ENCODE assay signal across 8 cellular contexts in the genomic region with DNA sequence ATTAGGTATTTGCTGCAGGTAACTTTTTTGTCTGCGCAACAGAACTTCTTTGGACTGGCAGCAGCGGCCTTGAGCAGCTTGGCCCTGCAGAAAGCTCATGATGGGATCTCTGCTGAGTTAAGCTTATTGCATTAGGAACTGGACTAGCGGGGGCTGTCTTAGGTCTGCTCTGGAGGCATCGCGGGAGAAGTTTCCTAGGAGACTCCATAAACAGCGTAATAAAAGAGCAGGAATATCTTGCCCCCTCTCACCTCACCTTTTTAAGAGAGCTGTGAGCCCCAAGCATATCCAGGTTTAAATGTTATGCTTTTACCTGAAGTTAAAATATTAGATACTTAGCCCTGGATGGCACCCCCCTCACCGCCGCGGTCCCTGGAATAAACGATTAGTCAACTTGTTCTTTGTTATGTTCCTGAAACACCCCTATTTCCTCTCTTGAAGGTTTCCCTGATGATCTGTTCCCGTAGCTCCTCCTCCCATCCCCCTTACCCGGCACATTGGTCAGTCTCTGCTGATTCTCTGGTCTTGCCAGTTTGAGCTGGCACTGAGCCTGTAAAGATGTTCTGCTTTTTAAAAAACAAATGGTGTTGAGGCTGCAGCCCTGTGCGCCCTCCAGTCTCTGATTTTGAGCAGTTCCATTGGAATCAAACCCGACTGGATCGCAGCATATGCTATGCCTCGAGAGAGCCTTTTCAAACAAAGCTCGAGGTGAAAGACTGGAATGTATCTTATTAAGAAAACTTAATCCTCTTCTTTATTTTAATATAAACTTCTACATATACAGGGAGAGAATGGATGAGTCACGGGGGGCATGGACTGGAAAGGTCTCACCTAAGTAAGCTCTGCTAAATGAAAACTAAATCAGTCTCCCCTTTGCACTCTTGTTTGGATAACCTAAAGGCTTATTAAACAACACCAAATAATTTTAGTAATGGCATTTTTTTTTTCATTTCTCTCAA. TPM values are rescaled to one million over a fixed set of nuclear protein-coding genes. Genes with fewer than 3 reads are reported as not detected.
DNase-seq lines count a peak whose midpoint lies in the region; ATAC-seq and TF ChIP-seq lines count a peak whose summit lies in the region.

No MANE protein-coding gene starts in this region.

- WGBS in prostate gland: 16% methylated on average over 18 of the region's 18 CpGs

- ATAC-seq in activated CD4-positive, alpha-beta T cell treated with anti-CD3 and anti-CD28 coated beads for 36 hours: no peak
- ATAC-seq in left ventricle myocardium superior: peak; percentile 35
- ATAC-seq in HG03025 (IDR thresholded peaks at IDR 0.05; ENCODE audit: low FRiP score, unreplicated experiment): no peak

- no peak for TF ChIP-seq CTCF in prostate gland (IDR thresholded peaks at IDR 0.05)

- POLR2A ChIA-PET in activated CD4-positive, alpha-beta T cell treated with anti-CD3 and anti-CD28 coated beads for 36 hours (lab: Charles Lee): interaction anchor here (0.6 to 0.9 kb wide), 5 partner anchors 17 to 454 kb away, joined by 3 to 6 read pairs (median 5); a partner anchor contains a TSS

- peak overlapping the region; percentile 76 for H3K4me3 Mint-ChIP-seq in activated CD4-positive, alpha-beta T cell treated with anti-CD3 and anti-CD28 coated beads for 36 hours

- H3K9me3 ChIP-seq in prostate gland: no peaks in the 10 kb centered on the region

- intact Hi-C loops in activated CD4-positive, alpha-beta T cell treated with anti-CD3 and anti-CD28 coated beads for 36 hours (cut with DNase I, micrococcal nuclease): loop anchor here (1.0 to 10.0 kb wide), 7 partner anchors 14 to 814 kb away; a partner anchor contains a TSS
- intact Hi-C loops in left ventricle myocardium superior (cut with micrococcal nuclease) (no loop called here), prostate gland (cut with DNase I) (no loop called here)

- no peaks in the 10 kb centered on the region for H3K27me3 ChIP-seq in prostate gland (replicated peaks; ENCODE audit: insufficient read depth)

- H3K27ac ChIP-seq in prostate gland: peak overlapping the region; percentile 64 to 69

- H3K4me1 Mint-ChIP-seq in activated CD4-positive, alpha-beta T cell treated with anti-CD3 and anti-CD28 coated beads for 36 hours: peaks cover 65% of the 10 kb centered on the region

- peak overlapping the region; percentile 82 for H3K27ac Mint-ChIP-seq in activated CD4-positive, alpha-beta T cell treated with anti-CD3 and anti-CD28 coated beads for 36 hours

- TF ChIP-seq POLR2A in prostate gland (IDR thresholded peaks at IDR 0.05): peak; percentile 42

- peaks cover 13% of the 10 kb centered on the region for H3K36me3 Mint-ChIP-seq in activated CD4-positive, alpha-beta T cell treated with anti-CD3 and anti-CD28 coated beads for 36 hours (ENCODE audit: low read depth)

- no peaks in the 10 kb centered on the region for H3K36me3 ChIP-seq in prostate gland

- CTCF ChIA-PET in activated CD4-positive, alpha-beta T cell treated with anti-CD3 and anti-CD28 coated beads for 36 hours (lab: Charles Lee): interaction anchor here (0.6 to 1.8 kb wide), 18 partner anchors 8 to 1173 kb away, joined by 3 to 13 read pairs (median 3); no protein-coding TSS in a partner anchor

- peak; percentile 39 for DNase-seq in activated CD4-positive, alpha-beta T cell treated with anti-CD3 and anti-CD28 coated beads for 36 hours
- no peak for DNase-seq in activated CD4-positive, alpha-beta T cell treated with anti-CD3 and anti-CD28 coated beads for 48 hours
- DNase-seq in NCI-H226: peak; percentile 78
- DNase-seq in amniotic stem cell (lab: John Stamatoyannopoulos, UW): peak; percentile 36
- DNase-seq in left ventricle myocardium superior: peak; percentile 57
- DNase-seq in prostate gland (ENCODE audit: low spot score): peak; percentile 60
- no peak for DNase-seq in T1000 (lab: John Stamatoyannopoulos, UW)

- no peaks in the 10 kb centered on the region for H3K9me3 Mint-ChIP-seq in activated CD4-positive, alpha-beta T cell treated with anti-CD3 and anti-CD28 coated beads for 36 hours (ENCODE audit: low read depth)

- peak overlapping the region; percentile 53 to 58 for H3K4me3 ChIP-seq in prostate gland

- no peaks in the 10 kb centered on the region for H3K27me3 Mint-ChIP-seq in activated CD4-positive, alpha-beta T cell treated with anti-CD3 and anti-CD28 coated beads for 36 hours

- H3K4me1 ChIP-seq in prostate gland (replicated peaks): no peaks in the 10 kb centered on the region

RNA-seq across cellular contexts. Expression of a gene that starts 1.9 kb away (rescaled TPM):
- total RNA-seq in activated CD4-positive, alpha-beta T cell treated with anti-CD3 and anti-CD28 coated beads for 36 hours: 10 to 100 TPM; 17.7 to 26.4 TPM
- total RNA-seq in left ventricle myocardium superior: 30.2 TPM
- total RNA-seq in prostate gland: 10 to 100 TPM; 13.1 to 57.7 TPM

RNA-seq across cellular contexts. Expression of a gene that starts 58.7 kb away (rescaled TPM):
- total RNA-seq in activated CD4-positive, alpha-beta T cell treated with anti-CD3 and anti-CD28 coated beads for 36 hours: 1 to 10 TPM; 6.4 to 6.6 TPM
- total RNA-seq in left ventricle myocardium superior (17.5 TPM), prostate gland (10 to 100 TPM; 10.3 to 15.4 TPM)

Comparison
In these comparisons a context has a peak if more than half of its experiments do, and no peak if none do; other contexts are left out.
1. DNase-seq: peak in activated CD4-positive, alpha-beta T cell treated with anti-CD3 and anti-CD28 coated beads for 36 hours (single experiment), NCI-H226 (single experiment), amniotic stem cell (single experiment), left ventricle myocardium superior (single experiment) and prostate gland (single experiment); none in activated CD4-positive, alpha-beta T cell treated with anti-CD3 and anti-CD28 coated beads for 48 hours (single experiment) and T1000 (single experiment).
2. intact Hi-C loops: an anchor here in activated CD4-positive, alpha-beta T cell treated with anti-CD3 and anti-CD28 coated beads for 36 hours (1.0 to 10.0 kb wide); none called in left ventricle myocardium superior and prostate gland.